1 cellular context compared by ENCODE assay signal in the genomic region with DNA sequence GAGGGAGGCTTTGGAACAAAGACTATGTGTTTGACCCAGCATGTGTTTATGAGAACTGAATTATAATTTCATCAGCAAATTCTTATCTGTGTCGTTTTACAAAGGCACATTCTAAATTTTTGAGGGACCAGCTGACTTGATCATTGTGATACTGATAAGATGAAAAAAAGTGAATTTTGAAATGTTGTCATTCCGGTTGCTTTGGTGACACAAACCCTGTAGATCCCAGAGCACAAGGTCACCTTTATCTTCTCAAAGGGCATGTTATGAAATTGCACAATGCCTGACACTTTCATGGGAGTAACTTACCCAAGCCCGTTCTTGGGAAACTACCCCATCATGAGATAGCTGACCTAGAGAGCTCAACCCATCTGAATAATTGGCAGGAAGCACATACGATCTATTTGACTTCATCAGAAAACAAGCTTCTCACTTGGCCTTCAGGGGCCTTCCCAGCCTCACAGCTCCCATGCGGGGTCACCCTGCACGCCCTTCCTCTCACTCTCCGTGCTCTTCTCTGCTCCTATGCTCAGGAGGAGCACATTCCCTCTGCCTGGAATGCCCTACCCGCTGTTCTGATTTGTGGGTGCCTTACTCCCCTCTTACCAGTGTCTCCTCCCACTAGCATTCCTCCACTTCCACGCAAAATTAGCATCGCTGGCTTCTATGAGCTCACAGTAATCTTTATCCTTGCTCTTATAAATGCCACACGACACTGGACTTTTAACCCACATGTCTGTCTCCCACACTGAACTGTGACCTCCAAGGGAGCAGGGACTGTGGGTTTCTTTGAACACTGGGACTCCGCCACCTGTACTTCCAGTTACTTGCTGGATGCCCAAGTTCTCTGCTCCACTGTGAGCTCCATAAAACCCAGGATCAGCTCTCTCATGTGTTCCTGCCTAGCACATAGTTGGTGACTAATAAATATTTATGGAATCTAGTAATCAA.
A peak's percentile ranks its signal among the peaks of the same experiment; 100 is the strongest.
TF ChIP-seq lines count a peak whose summit lies in the region.

No MANE protein-coding gene starts in this region.

TF ChIP-seq in HepG2, 621 proteins besides CTCF, POLR2A, EP300 and RAD21 (continued from another document and continues in another):
- TF ChIP-seq FUBP1 (CRISPR knock-in tag; IDR thresholded peaks at IDR 0.05; ENCODE audit: borderline replicate concordance) (no peak; the same call in 1 of the 2 replicates), DR1 (CRISPR knock-in tag; IDR thresholded peaks at IDR 0.05) (no peak), SMARCC2 (IDR thresholded peaks at IDR 0.05) (no peak), PLSCR1 (CRISPR knock-in tag; IDR thresholded peaks at IDR 0.05; ENCODE audit: borderline replicate concordance) (no peak), ZNF747 (CRISPR knock-in tag; IDR thresholded peaks at IDR 0.05; ENCODE audit: borderline replicate concordance) (no peak; the same call in 1 of the 2 replicates), CBFB (CRISPR knock-in tag; IDR thresholded peaks at IDR 0.05) (peak; percentile 91), ZNF20 (CRISPR knock-in tag; IDR thresholded peaks at IDR 0.05) (no peak; the same call in 1 of the 2 replicates), ELK4 (CRISPR knock-in tag; IDR thresholded peaks at IDR 0.05; ENCODE audit: borderline replicate concordance) (no peak), ZFP36 (IDR thresholded peaks at IDR 0.05; ENCODE audit: borderline replicate concordance, low read depth, low read length, partially characterized antibody) (no peak), ISL2 (CRISPR knock-in tag; IDR thresholded peaks at IDR 0.05) (peak; percentile 100), SMC3 (IDR thresholded peaks at IDR 0.05; ENCODE audit: low read length) (peak; percentile 82), ZNF510 (CRISPR knock-in tag; IDR thresholded peaks at IDR 0.05; ENCODE audit: low read depth) (peak; percentile 73; the same call in 1 of the 2 replicates), HNRNPL (IDR thresholded peaks at IDR 0.05; ENCODE audit: low read depth, low read length) (no peak), RFXANK (CRISPR knock-in tag; IDR thresholded peaks at IDR 0.05) (peak; percentile 94), ZNF616 (CRISPR knock-in tag; IDR thresholded peaks at IDR 0.05; ENCODE audit: low read depth) (no peak), ARID3A (IDR thresholded peaks at IDR 0.05; ENCODE audit: low read depth, low read length) (peak; percentile 99), SOX6 (IDR thresholded peaks at IDR 0.05) (no peak), SOX6 (CRISPR knock-in tag; IDR thresholded peaks at IDR 0.05) (peak; percentile 100), PRDM10 (CRISPR knock-in tag; IDR thresholded peaks at IDR 0.05; ENCODE audit: low read depth) (peak; percentile 80), ZNF335 (CRISPR knock-in tag; IDR thresholded peaks at IDR 0.05) (peak; percentile 72; the same call in 1 of the 2 replicates), CEBPG (CRISPR knock-in tag; IDR thresholded peaks at IDR 0.05) (peak; percentile 99), ZNF550 (CRISPR knock-in tag; IDR thresholded peaks at IDR 0.05; ENCODE audit: borderline replicate concordance) (0 out of 2 replicates have a peak, but pooled peaks have one; percentile 56), ZNF337 (CRISPR knock-in tag; IDR thresholded peaks at IDR 0.05; ENCODE audit: borderline replicate concordance, low read depth) (no peak), HDAC6 (IDR thresholded peaks at IDR 0.05; ENCODE audit: low read depth, low read length) (no peak), EED (CRISPR knock-in tag; IDR thresholded peaks at IDR 0.05) (no peak), FOXA1 (IDR thresholded peaks at IDR 0.05) (no peak), FOXA1 (CRISPR knock-in tag; IDR thresholded peaks at IDR 0.05) (peak; percentile 88), SIN3A (IDR thresholded peaks at IDR 0.05; ENCODE audit: borderline replicate concordance, low read depth, low read length) (no peak), ZNF674 (CRISPR knock-in tag; IDR thresholded peaks at IDR 0.05; ENCODE audit: low read depth) (no peak), TAF15 (IDR thresholded peaks at IDR 0.05; ENCODE audit: low read depth, low read length, poor library complexity, severe bottlenecking) (no peak), ZNF326 (CRISPR knock-in tag; IDR thresholded peaks at IDR 0.05; ENCODE audit: borderline replicate concordance) (no peak), ZNF3 (CRISPR knock-in tag; IDR thresholded peaks at IDR 0.05) (no peak; the same call in 1 of the 2 replicates), KLF12 (CRISPR knock-in tag; IDR thresholded peaks at IDR 0.05; ENCODE audit: borderline replicate concordance) (peak; percentile 35; the same call in 1 of the 2 replicates), NONO (IDR thresholded peaks at IDR 0.05) (no peak), NONO (CRISPR knock-in tag; conservative IDR thresholded peaks at IDR 0.05) (peak; percentile 71), ZNF772 (CRISPR knock-in tag; IDR thresholded peaks at IDR 0.05) (peak; percentile 80), PCBP2 (optimal IDR thresholded peaks at IDR 0.05; ENCODE audit: low read depth, low read length, poor library complexity, severe bottlenecking) (no peak), HIVEP1 (CRISPR knock-in tag; IDR thresholded peaks at IDR 0.05) (peak; percentile 94), NAIF1 (CRISPR knock-in tag; IDR thresholded peaks at IDR 0.05; ENCODE audit: borderline replicate concordance) (no peak), NR1H2 (CRISPR knock-in tag; IDR thresholded peaks at IDR 0.05; ENCODE audit: borderline replicate concordance, low read depth) (peak; percentile 67; the same call in 1 of the 2 replicates), ZNF383 (CRISPR knock-in tag; IDR thresholded peaks at IDR 0.05; ENCODE audit: borderline replicate concordance) (no peak; the same call in 1 of the 2 replicates), ATF7 (IDR thresholded peaks at IDR 0.05) (peak; percentile 78), ATF7 (CRISPR knock-in tag; IDR thresholded peaks at IDR 0.05) (peak; percentile 91), THAP8 (CRISPR knock-in tag; IDR thresholded peaks at IDR 0.05; ENCODE audit: borderline replicate concordance) (no peak), ZNF329 (CRISPR knock-in tag; IDR thresholded peaks at IDR 0.05; ENCODE audit: low read depth) (no peak; the same call in 1 of the 2 replicates), FLYWCH1 (CRISPR knock-in tag; IDR thresholded peaks at IDR 0.05) (0 out of 2 replicates have a peak, but pooled peaks have one; percentile 47), REXO4 (CRISPR knock-in tag; IDR thresholded peaks at IDR 0.05; ENCODE audit: borderline replicate concordance) (no peak), ZNF891 (CRISPR knock-in tag; IDR thresholded peaks at IDR 0.05) (no peak), HES4 (CRISPR knock-in tag; IDR thresholded peaks at IDR 0.05; ENCODE audit: borderline replicate concordance) (0 out of 2 replicates have a peak, but pooled peaks have one; percentile 71), ZBTB8A (CRISPR knock-in tag; IDR thresholded peaks at IDR 0.05; ENCODE audit: borderline replicate concordance, low read depth) (no peak), PAXIP1 (CRISPR knock-in tag; conservative IDR thresholded peaks at IDR 0.05) (peak; percentile 95), SMAD3 (CRISPR knock-in tag; IDR thresholded peaks at IDR 0.05) (peak; percentile 98), IRF1 (CRISPR knock-in tag; IDR thresholded peaks at IDR 0.05; ENCODE audit: low read depth) (no peak)
